In the genomic region with DNA sequence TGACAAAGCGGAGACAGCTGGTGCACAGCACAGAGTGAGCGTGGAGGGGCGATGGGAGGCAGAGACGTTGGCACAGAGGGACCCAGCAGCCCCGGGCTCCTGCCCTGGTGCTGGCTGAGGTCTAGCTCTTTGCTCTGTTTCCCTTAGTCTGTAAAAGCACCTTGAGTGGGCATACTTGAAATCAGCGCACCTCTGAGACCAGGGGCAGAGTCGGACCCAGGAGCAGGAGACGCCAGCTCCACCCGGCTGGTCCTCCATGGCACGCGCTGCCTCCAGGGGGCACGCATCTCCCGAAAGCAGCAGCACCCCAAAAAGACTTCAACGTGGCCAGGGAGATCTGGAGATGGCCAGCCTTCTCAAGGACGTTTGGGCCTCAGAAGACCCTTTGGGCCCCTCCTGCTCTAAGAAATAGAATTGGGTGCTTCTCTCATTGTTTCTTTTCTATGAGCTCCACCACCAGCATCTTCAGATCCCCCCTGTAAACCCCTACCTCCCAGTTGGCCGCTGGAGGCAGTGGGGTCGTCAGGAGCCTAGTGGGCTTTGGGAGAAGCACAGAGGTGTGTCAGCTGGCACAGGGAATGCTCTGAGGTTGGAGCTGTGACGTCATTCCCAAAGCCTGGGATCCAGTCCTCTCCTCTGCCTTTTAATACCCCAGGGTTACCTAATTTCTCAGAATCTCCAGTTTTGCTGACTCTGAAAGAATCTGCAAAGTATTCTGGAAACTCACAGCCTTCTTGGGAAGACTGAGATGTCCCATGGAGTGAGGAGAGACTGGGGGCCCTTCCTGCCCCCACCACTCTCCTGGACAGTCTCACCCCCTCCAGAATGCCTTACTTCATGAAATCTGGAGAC, we compare ENCODE assay signal across 3 cellular contexts.
TF ChIP-seq lines count a peak whose summit lies in the region.

No MANE protein-coding gene starts in this region.

TF ChIP-seq in SK-N-SH, 30 proteins besides CTCF, POLR2A, EP300 and RAD21:
- TF ChIP-seq MEF2A (IDR thresholded peaks at IDR 0.05; ENCODE audit: borderline replicate concordance, low read depth) (no peak), JUND (IDR thresholded peaks at IDR 0.05) (no peak), TAF1 (IDR thresholded peaks at IDR 0.05; ENCODE audit: borderline replicate concordance, low read depth, low read length) (no peak), TCF12 (IDR thresholded peaks at IDR 0.05) (no peak), NFIC (IDR thresholded peaks at IDR 0.05; ENCODE audit: borderline replicate concordance) (no peak), GABPA (IDR thresholded peaks at IDR 0.05; ENCODE audit: low read depth) (no peak), FOXJ3 (CRISPR knock-in tag; IDR thresholded peaks at IDR 0.05) (no peak), FOXM1 (IDR thresholded peaks at IDR 0.05; ENCODE audit: low read depth) (no peak), SIN3A (IDR thresholded peaks at IDR 0.05; ENCODE audit: borderline replicate concordance, low read depth, low read length) (no peak), TEAD4 (IDR thresholded peaks at IDR 0.05; ENCODE audit: borderline replicate concordance, insufficient read depth) (no peak), RCOR1 (IDR thresholded peaks at IDR 0.05; ENCODE audit: low read length) (no peak), YY1 (IDR thresholded peaks at IDR 0.05; ENCODE audit: low read depth) (no peak), MXI1 (IDR thresholded peaks at IDR 0.05; ENCODE audit: low read depth, low read length) (no peak), GATA2 (CRISPR knock-in tag; IDR thresholded peaks at IDR 0.05) (no peak), RXRA (IDR thresholded peaks at IDR 0.05; ENCODE audit: borderline replicate concordance, low read depth) (no peak), CHD2 (IDR thresholded peaks at IDR 0.05; ENCODE audit: low read length, partially characterized antibody) (no peak), POLR2AphosphoS5 (IDR thresholded peaks at IDR 0.05; ENCODE audit: low read depth, low read length) (no peak)
- TF ChIP-seq, protein P1, sequence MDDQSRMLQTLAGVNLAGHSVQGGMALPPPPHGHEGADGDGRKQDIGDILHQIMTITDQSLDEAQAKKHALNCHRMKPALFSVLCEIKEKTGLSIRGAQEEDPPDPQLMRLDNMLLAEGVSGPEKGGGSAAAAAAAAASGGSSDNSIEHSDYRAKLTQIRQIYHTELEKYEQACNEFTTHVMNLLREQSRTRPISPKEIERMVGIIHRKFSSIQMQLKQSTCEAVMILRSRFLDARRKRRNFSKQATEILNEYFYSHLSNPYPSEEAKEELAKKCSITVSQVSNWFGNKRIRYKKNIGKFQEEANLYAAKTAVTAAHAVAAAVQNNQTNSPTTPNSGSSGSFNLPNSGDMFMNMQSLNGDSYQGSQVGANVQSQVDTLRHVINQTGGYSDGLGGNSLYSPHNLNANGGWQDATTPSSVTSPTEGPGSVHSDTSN (IDR thresholded peaks at IDR 0.05): no peak
- TF ChIP-seq, protein P2, sequence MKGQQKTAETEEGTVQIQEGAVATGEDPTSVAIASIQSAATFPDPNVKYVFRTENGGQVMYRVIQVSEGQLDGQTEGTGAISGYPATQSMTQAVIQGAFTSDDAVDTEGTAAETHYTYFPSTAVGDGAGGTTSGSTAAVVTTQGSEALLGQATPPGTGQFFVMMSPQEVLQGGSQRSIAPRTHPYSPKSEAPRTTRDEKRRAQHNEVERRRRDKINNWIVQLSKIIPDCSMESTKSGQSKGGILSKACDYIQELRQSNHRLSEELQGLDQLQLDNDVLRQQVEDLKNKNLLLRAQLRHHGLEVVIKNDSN (IDR thresholded peaks at IDR 0.05; ENCODE audit: borderline replicate concordance, low read depth): no peak
TF ChIP-seq in SK-N-SH: peak in this region for 0.

TF ChIP-seq in SK-N-SH treated with all-trans-retinoic acid at 6 μM for 48 hours, 23 proteins besides CTCF, POLR2A, EP300 and RAD21:
- TF ChIP-seq, protein P3, sequence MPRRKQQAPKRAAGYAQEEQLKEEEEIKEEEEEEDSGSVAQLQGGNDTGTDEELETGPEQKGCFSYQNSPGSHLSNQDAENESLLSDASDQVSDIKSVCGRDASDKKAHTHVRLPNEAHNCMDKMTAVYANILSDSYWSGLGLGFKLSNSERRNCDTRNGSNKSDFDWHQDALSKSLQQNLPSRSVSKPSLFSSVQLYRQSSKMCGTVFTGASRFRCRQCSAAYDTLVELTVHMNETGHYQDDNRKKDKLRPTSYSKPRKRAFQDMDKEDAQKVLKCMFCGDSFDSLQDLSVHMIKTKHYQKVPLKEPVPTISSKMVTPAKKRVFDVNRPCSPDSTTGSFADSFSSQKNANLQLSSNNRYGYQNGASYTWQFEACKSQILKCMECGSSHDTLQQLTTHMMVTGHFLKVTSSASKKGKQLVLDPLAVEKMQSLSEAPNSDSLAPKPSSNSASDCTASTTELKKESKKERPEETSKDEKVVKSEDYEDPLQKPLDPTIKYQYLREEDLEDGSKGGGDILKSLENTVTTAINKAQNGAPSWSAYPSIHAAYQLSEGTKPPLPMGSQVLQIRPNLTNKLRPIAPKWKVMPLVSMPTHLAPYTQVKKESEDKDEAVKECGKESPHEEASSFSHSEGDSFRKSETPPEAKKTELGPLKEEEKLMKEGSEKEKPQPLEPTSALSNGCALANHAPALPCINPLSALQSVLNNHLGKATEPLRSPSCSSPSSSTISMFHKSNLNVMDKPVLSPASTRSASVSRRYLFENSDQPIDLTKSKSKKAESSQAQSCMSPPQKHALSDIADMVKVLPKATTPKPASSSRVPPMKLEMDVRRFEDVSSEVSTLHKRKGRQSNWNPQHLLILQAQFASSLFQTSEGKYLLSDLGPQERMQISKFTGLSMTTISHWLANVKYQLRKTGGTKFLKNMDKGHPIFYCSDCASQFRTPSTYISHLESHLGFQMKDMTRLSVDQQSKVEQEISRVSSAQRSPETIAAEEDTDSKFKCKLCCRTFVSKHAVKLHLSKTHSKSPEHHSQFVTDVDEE (CRISPR knock-in tag; IDR thresholded peaks at IDR 0.05): no peak
- no peak for TF ChIP-seq ISL1 (CRISPR knock-in tag; IDR thresholded peaks at IDR 0.05)
- TF ChIP-seq, protein P4, sequence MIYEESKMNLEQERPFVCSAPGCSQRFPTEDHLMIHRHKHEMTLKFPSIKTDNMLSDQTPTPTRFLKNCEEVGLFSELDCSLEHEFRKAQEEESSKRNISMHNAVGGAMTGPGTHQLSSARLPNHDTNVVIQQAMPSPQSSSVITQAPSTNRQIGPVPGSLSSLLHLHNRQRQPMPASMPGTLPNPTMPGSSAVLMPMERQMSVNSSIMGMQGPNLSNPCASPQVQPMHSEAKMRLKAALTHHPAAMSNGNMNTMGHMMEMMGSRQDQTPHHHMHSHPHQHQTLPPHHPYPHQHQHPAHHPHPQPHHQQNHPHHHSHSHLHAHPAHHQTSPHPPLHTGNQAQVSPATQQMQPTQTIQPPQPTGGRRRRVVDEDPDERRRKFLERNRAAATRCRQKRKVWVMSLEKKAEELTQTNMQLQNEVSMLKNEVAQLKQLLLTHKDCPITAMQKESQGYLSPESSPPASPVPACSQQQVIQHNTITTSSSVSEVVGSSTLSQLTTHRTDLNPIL (CRISPR knock-in tag; IDR thresholded peaks at IDR 0.05; ENCODE audit: low read depth): no peak
- TF ChIP-seq ZC3H10 (CRISPR knock-in tag; IDR thresholded peaks at IDR 0.05): no peak
- TF ChIP-seq ZFP30 (CRISPR knock-in tag; IDR thresholded peaks at IDR 0.05): no peak
- no peak for TF ChIP-seq PPARA (CRISPR knock-in tag; IDR thresholded peaks at IDR 0.05; ENCODE audit: borderline replicate concordance)
- TF ChIP-seq ZNF8 (CRISPR knock-in tag; IDR thresholded peaks at IDR 0.05): no peak

TF ChIP-seq in HepG2, 621 proteins besides CTCF, POLR2A, EP300 and RAD21:
- TF ChIP-seq ATF7 (IDR thresholded peaks at IDR 0.05): peak; percentile 93
- no peak for TF ChIP-seq ATF7 (CRISPR knock-in tag; IDR thresholded peaks at IDR 0.05)
- TF ChIP-seq ZNF501 (CRISPR knock-in tag; IDR thresholded peaks at IDR 0.05): no peak
- no peak for TF ChIP-seq GTF2F1 (IDR thresholded peaks at IDR 0.05; ENCODE audit: low read length)
- TF ChIP-seq, protein P5, sequence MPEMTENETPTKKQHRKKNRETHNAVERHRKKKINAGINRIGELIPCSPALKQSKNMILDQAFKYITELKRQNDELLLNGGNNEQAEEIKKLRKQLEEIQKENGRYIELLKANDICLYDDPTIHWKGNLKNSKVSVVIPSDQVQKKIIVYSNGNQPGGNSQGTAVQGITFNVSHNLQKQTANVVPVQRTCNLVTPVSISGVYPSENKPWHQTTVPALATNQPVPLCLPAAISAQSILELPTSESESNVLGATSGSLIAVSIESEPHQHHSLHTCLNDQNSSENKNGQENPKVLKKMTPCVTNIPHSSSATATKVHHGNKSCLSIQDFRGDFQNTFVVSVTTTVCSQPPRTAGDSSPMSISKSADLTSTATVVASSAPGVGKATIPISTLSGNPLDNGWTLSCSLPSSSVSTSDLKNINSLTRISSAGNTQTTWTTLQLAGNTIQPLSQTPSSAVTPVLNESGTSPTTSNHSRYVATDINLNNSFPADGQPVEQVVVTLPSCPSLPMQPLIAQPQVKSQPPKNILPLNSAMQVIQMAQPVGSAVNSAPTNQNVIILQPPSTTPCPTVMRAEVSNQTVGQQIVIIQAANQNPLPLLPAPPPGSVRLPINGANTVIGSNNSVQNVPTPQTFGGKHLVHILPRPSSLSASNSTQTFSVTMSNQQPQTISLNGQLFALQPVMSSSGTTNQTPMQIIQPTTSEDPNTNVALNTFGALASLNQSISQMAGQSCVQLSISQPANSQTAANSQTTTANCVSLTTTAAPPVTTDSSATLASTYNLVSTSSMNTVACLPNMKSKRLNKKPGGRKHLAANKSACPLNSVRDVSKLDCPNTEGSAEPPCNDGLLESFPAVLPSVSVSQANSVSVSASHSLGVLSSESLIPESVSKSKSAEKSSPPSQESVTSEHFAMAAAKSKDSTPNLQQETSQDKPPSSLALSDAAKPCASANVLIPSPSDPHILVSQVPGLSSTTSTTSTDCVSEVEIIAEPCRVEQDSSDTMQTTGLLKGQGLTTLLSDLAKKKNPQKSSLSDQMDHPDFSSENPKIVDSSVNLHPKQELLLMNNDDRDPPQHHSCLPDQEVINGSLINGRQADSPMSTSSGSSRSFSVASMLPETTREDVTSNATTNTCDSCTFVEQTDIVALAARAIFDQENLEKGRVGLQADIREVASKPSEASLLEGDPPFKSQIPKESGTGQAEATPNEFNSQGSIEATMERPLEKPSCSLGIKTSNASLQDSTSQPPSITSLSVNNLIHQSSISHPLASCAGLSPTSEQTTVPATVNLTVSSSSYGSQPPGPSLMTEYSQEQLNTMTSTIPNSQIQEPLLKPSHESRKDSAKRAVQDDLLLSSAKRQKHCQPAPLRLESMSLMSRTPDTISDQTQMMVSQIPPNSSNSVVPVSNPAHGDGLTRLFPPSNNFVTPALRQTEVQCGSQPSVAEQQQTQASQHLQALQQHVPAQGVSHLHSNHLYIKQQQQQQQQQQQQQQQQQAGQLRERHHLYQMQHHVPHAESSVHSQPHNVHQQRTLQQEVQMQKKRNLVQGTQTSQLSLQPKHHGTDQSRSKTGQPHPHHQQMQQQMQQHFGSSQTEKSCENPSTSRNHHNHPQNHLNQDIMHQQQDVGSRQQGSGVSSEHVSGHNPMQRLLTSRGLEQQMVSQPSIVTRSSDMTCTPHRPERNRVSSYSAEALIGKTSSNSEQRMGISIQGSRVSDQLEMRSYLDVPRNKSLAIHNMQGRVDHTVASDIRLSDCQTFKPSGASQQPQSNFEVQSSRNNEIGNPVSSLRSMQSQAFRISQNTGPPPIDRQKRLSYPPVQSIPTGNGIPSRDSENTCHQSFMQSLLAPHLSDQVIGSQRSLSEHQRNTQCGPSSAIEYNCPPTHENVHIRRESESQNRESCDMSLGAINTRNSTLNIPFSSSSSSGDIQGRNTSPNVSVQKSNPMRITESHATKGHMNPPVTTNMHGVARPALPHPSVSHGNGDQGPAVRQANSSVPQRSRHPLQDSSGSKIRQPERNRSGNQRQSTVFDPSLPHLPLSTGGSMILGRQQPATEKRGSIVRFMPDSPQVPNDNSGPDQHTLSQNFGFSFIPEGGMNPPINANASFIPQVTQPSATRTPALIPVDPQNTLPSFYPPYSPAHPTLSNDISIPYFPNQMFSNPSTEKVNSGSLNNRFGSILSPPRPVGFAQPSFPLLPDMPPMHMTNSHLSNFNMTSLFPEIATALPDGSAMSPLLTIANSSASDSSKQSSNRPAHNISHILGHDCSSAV (CRISPR knock-in tag; IDR thresholded peaks at IDR 0.05; ENCODE audit: borderline replicate concordance): no peak
- TF ChIP-seq ELF1 (CRISPR knock-in tag; IDR thresholded peaks at IDR 0.05): no peak
- no peak for TF ChIP-seq ZNF567 (CRISPR knock-in tag; IDR thresholded peaks at IDR 0.05; ENCODE audit: borderline replicate concordance)
- TF ChIP-seq, protein P6, sequence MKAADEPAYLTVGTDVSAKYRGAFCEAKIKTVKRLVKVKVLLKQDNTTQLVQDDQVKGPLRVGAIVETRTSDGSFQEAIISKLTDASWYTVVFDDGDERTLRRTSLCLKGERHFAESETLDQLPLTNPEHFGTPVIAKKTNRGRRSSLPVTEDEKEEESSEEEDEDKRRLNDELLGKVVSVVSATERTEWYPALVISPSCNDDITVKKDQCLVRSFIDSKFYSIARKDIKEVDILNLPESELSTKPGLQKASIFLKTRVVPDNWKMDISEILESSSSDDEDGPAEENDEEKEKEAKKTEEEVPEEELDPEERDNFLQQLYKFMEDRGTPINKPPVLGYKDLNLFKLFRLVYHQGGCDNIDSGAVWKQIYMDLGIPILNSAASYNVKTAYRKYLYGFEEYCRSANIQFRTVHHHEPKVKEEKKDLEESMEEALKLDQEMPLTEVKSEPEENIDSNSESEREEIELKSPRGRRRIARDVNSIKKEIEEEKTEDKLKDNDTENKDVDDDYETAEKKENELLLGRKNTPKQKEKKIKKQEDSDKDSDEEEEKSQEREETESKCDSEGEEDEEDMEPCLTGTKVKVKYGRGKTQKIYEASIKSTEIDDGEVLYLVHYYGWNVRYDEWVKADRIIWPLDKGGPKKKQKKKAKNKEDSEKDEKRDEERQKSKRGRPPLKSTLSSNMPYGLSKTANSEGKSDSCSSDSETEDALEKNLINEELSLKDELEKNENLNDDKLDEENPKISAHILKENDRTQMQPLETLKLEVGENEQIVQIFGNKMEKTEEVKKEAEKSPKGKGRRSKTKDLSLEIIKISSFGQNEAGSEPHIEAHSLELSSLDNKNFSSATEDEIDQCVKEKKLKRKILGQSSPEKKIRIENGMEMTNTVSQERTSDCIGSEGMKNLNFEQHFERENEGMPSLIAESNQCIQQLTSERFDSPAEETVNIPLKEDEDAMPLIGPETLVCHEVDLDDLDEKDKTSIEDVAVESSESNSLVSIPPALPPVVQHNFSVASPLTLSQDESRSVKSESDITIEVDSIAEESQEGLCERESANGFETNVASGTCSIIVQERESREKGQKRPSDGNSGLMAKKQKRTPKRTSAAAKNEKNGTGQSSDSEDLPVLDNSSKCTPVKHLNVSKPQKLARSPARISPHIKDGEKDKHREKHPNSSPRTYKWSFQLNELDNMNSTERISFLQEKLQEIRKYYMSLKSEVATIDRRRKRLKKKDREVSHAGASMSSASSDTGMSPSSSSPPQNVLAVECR (CRISPR knock-in tag; IDR thresholded peaks at IDR 0.05; ENCODE audit: borderline replicate concordance): no peak
- no peak for TF ChIP-seq THYN1 (CRISPR knock-in tag; IDR thresholded peaks at IDR 0.05; ENCODE audit: borderline replicate concordance, low read depth)
- peak; percentile 96 for TF ChIP-seq CREB1 (IDR thresholded peaks at IDR 0.05)
- no peak for TF ChIP-seq CREB1 (CRISPR knock-in tag; IDR thresholded peaks at IDR 0.05)
- TF ChIP-seq TCF12 (IDR thresholded peaks at IDR 0.05): no peak
- TF ChIP-seq TCF12 (CRISPR knock-in tag; IDR thresholded peaks at IDR 0.05): no peak
- TF ChIP-seq ZSCAN21 (CRISPR knock-in tag; IDR thresholded peaks at IDR 0.05; ENCODE audit: borderline replicate concordance): no peak
- no peak for TF ChIP-seq POLR2AphosphoS5 (IDR thresholded peaks at IDR 0.05; ENCODE audit: low read depth, low read length)
- TF ChIP-seq MAFK (conservative IDR thresholded peaks at IDR 0.05 in 1 of 2, IDR thresholded peaks at IDR 0.05 in 1 of 2; ENCODE audit: low read length in 2 of 2): peak; percentile 28 to 58; a peak in 3 of 4 replicates
- no peak for TF ChIP-seq BHLHE40 (IDR thresholded peaks at IDR 0.05; ENCODE audit: low read length)
- TF ChIP-seq KLF15 (CRISPR knock-in tag; IDR thresholded peaks at IDR 0.05; ENCODE audit: borderline replicate concordance): no peak
- TF ChIP-seq MAFF (IDR thresholded peaks at IDR 0.05; ENCODE audit: low read depth, low read length): 0 out of 2 replicates have a peak, but pooled peaks have one; percentile 13
- no peak for TF ChIP-seq ZNF160 (CRISPR knock-in tag; IDR thresholded peaks at IDR 0.05)
TF ChIP-seq in HepG2: peak in this region for 4.
